18 cellular contexts compared by ENCODE assay signal in the genomic region with DNA sequence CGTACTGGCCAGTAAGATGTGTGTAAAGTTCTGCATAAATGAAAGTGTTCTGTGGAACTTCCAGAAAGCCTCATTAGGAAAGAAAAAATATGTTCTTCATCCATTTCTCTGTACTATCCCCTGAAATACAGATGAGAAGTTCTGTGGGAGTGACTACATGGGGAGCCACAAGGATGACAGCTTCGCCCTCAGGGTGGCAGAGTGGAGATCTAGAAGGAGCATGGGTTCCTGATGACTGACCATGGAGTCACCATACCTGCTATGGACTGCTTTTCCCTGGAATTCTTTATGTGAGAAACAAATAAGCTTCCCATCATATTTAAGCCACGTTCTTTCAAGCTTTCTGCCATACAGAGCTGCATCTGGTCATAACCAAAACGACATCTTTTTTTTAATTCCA.
A peak's percentile ranks its signal among the peaks of the same experiment; 100 is the strongest.
DNase-seq lines count a peak whose midpoint lies in the region; ATAC-seq, FAIRE-seq and TF ChIP-seq lines count a peak whose summit lies in the region.
"Had no signal": no experiment of that assay in that cellular context is flagged by ENCODE, and none has a peak within 500 bp of the region (broad histone marks: within the 10 kb centered on the region; RNA-seq: fewer than 3 reads in every experiment).

No MANE protein-coding gene starts in this region.

- H3K4me1 ChIP-seq in A549 (no peaks in the 10 kb centered on the region), HCT116 (ENCODE audit: control insufficient read depth in 1 of 2, insufficient read depth in 2 of 2, low read length in 2 of 2) (no peaks in the 10 kb centered on the region), endodermal cell (ENCODE audit: control insufficient read depth, insufficient read depth, low read length) (no peaks in the 10 kb centered on the region)

- RAD21 ChIA-PET in HCT116 (lab: Charles Lee; ENCODE audit: low non-redundant PET in 1 of 2, low total read pairs in 2 of 2, uncharacterized antibody in 2 of 2, unreplicated experiment in 2 of 2), result no interaction called here

- no peaks in the 10 kb centered on the region for H3K4me1 Mint-ChIP-seq in endodermal cell
- no peaks in the 10 kb centered on the region for H3K4me1 Mint-ChIP-seq in Calu3 (ENCODE audit: low read depth, unreplicated experiment)
- no peaks in the 10 kb centered on the region for H3K4me1 Mint-ChIP-seq in activated CD4-positive, alpha-beta T cell treated with anti-CD3 and anti-CD28 coated beads, Interleukin-2, amount 10 ng/mL, durations not matched to agents 7 days and 5 days

- DNase-seq in A549 (ENCODE audit: low read depth in 1 of 2, low spot score in 1 of 2), result no peak
- no peak for DNase-seq in HCT116 (ENCODE audit: low read depth, low spot score)
- peak; percentile 28 for DNase-seq in RKO (ENCODE audit: low spot score)
- peak; percentile 70 for DNase-seq in epithelial cell of esophagus (ENCODE audit: low read depth)
- no peak for DNase-seq in endodermal cell
- no peak for DNase-seq in Calu3
- no peak for DNase-seq in brain microvascular endothelial cell
- DNase-seq in activated CD4-positive, alpha-beta T cell treated with anti-CD3 and anti-CD28 coated beads, Interleukin-2, amount 10 ng/mL, durations not matched to agents 7 days and 5 days, result no peak
- DNase-seq: 8988T; ACHN; CD4-positive, alpha-beta T cell; DMS79; GDM1 had no signal

- H3K4me2 ChIP-seq in A549 (no peak overlapping the region), HCT116 (ENCODE audit: low read length) (no peak overlapping the region)
- H3K4me2 ChIP-seq: BLaER1 treated with 17β-estradiol and CSF1 and Interleukin-3, amounts not matched to agents 10 nM and 100 nM had no signal

- no peaks in the 10 kb centered on the region for H3K79me2 ChIP-seq in HCT116 (ENCODE audit: insufficient read depth, low read length)

- no peak overlapping the region for H3K4me3 ChIP-seq in A549
- H3K4me3 ChIP-seq in HCT116 (replicated peaks in 1 of 2; ENCODE audit: low read depth in 1 of 2, low read length in 2 of 2), result no peak overlapping the region
- no peak overlapping the region for H3K4me3 ChIP-seq in epithelial cell of esophagus (ENCODE audit: low read length)
- H3K4me3 ChIP-seq in endodermal cell (ENCODE audit: low read length), result no peak overlapping the region
- H3K4me3 ChIP-seq in brain microvascular endothelial cell (ENCODE audit: low read depth, low read length), result no peak overlapping the region
- H3K4me3 ChIP-seq: BLaER1 treated with 17β-estradiol and CSF1 and Interleukin-3, amounts not matched to agents 10 nM and 100 nM had no signal

- in situ Hi-C loops in brain microvascular endothelial cell (cut with HindIII; ENCODE audit: low pct_ligation_motif_present, low sequenced_read_pairs), result no loop called here

- POLR2A ChIA-PET in A549 (lab: Yijun Ruan, JAX) (no interaction called here), HCT116 (lab: Charles Lee) (no interaction called here)
- POLR2A ChIA-PET in activated CD4-positive, alpha-beta T cell treated with anti-CD3 and anti-CD28 coated beads, Interleukin-2, amount 10 ng/mL, durations not matched to agents 7 days and 5 days (lab: Charles Lee), result no interaction called here

- ATAC-seq in A549 (peak; percentile 33 to 39; a peak in 1 of 6 replicates), HCT116 (peak; percentile 63)

- CTCF ChIA-PET in A549 (lab: Yijun Ruan, JAX) (interaction anchor here (0.9 kb wide), 1 partner anchor 131 kb away, joined by 3 read pairs; no protein-coding TSS in a partner anchor), HCT116 (lab: Charles Lee) (interaction anchor here (1.3 kb wide), 1 partner anchor 12 kb away, joined by 3 read pairs; no protein-coding TSS in a partner anchor), Calu3 (lab: Charles Lee) (no interaction called here)
- CTCF ChIA-PET in activated CD4-positive, alpha-beta T cell treated with anti-CD3 and anti-CD28 coated beads, Interleukin-2, amount 10 ng/mL, durations not matched to agents 7 days and 5 days (lab: Charles Lee), result interaction anchor here (0.7 kb wide), 1 partner anchor 147 kb away, joined by 3 read pairs; no protein-coding TSS in a partner anchor

- H3K4me3 Mint-ChIP-seq in endodermal cell, result no peak overlapping the region
- H3K4me3 Mint-ChIP-seq in Calu3 (ENCODE audit: low read depth, unreplicated experiment), result no peak overlapping the region
- H3K4me3 Mint-ChIP-seq in activated CD4-positive, alpha-beta T cell treated with anti-CD3 and anti-CD28 coated beads, Interleukin-2, amount 10 ng/mL, durations not matched to agents 7 days and 5 days, result no peak overlapping the region
- H3K4me3 Mint-ChIP-seq: CD4-positive, alpha-beta T cell had no signal

- H3K36me3 ChIP-seq in HCT116 (ENCODE audit: control insufficient read depth in 1 of 2, insufficient read depth in 2 of 2, low read length in 2 of 2) (no peaks in the 10 kb centered on the region), endodermal cell (ENCODE audit: control insufficient read depth, insufficient read depth, low read length) (no peaks in the 10 kb centered on the region), brain microvascular endothelial cell (replicated peaks) (no peaks in the 10 kb centered on the region)
- H3K36me3 ChIP-seq: BLaER1 treated with 17β-estradiol and CSF1 and Interleukin-3, amounts not matched to agents 10 nM and 100 nM had no signal

- H3K27me3 Mint-ChIP-seq in endodermal cell (ENCODE audit: insufficient read depth) (no peaks in the 10 kb centered on the region), Calu3 (ENCODE audit: unreplicated experiment) (no peaks in the 10 kb centered on the region)
- H3K27me3 Mint-ChIP-seq in activated CD4-positive, alpha-beta T cell treated with anti-CD3 and anti-CD28 coated beads, Interleukin-2, amount 10 ng/mL, durations not matched to agents 7 days and 5 days, result peaks cover 23% of the 10 kb centered on the region

- intact Hi-C loops in HCT116 (cut with micrococcal nuclease), result no loop called here
- intact Hi-C loops in Calu3 (cut with micrococcal nuclease; ENCODE audit: unreplicated experiment), result no loop called here

- no TSS peak for BruUV-seq in HCT116 (replicated peaks; lab: Mats Ljungman, UMichigan)
- BruUV-seq in Calu3 (replicated peaks; lab: Mats Ljungman, UMichigan), result no TSS peak

- FAIRE-seq in A549 (lab: Jason Lieb, UNC), result no peak
- FAIRE-seq: GM12892, GM19239, H54 had no signal

- H3K9me3 ChIP-seq in A549, result no peaks in the 10 kb centered on the region
- H3K9me3 ChIP-seq in HCT116 (ENCODE audit: control insufficient read depth in 1 of 2, insufficient read depth in 1 of 2, low read depth in 1 of 2, low read length in 2 of 2), result no peaks in the 10 kb centered on the region
- H3K9me3 ChIP-seq in endodermal cell (ENCODE audit: control insufficient read depth, low read length), result no peaks in the 10 kb centered on the region
- H3K9me3 ChIP-seq: BLaER1 treated with 17β-estradiol and CSF1 and Interleukin-3, amounts not matched to agents 10 nM and 100 nM had no signal

- TF ChIP-seq POLR2A in A549 (IDR thresholded peaks at IDR 0.05; ENCODE audit: low read length) (no peak), HCT116 (IDR thresholded peaks at IDR 0.05; ENCODE audit: borderline replicate concordance, extremely low read depth, insufficient read depth, insufficient read length) (no peak)

- TF ChIP-seq RAD21 in A549 (conservative IDR thresholded peaks at IDR 0.05 in 1 of 2, IDR thresholded peaks at IDR 0.05 in 1 of 2), result no peak
- TF ChIP-seq RAD21 in HCT116 (IDR thresholded peaks at IDR 0.05; ENCODE audit: low read depth), result no peak

- H3K9ac ChIP-seq in HCT116 (ENCODE audit: low read length) (no peak overlapping the region), endodermal cell (ENCODE audit: extremely low read depth, low read length, poor library complexity, severe bottlenecking) (no peak overlapping the region)
- H3K9ac ChIP-seq: BLaER1 treated with 17β-estradiol and CSF1 and Interleukin-3, amounts not matched to agents 10 nM and 100 nM had no signal

- H3K9me2 ChIP-seq in HCT116 (ENCODE audit: insufficient read depth), result no peaks in the 10 kb centered on the region

- 54% methylated on average over 4 of the region's 4 CpGs for WGBS in A549 (ENCODE audit: missing lambda C conversion rate)
- 76 to 90% methylated on average over 2 to 4 of the region's 4 CpGs for WGBS in endodermal cell (ENCODE audit: insufficient coverage in 1 of 2, insufficient read length in 1 of 2), 2 experiments

- no peak overlapping the region for H3K27ac Mint-ChIP-seq in endodermal cell
- no peak overlapping the region for H3K27ac Mint-ChIP-seq in Calu3 (ENCODE audit: unreplicated experiment)
- no peak overlapping the region for H3K27ac Mint-ChIP-seq in activated CD4-positive, alpha-beta T cell treated with anti-CD3 and anti-CD28 coated beads, Interleukin-2, amount 10 ng/mL, durations not matched to agents 7 days and 5 days
- H3K27ac Mint-ChIP-seq: CD4-positive, alpha-beta T cell had no signal

- no peaks in the 10 kb centered on the region for H3K27me3 ChIP-seq in HCT116 (ENCODE audit: insufficient read depth, low read length)
- H3K27me3 ChIP-seq in endodermal cell (ENCODE audit: control insufficient read depth, insufficient read depth, low read length, poor library complexity, severe bottlenecking), result no peaks in the 10 kb centered on the region
- no peaks in the 10 kb centered on the region for H3K27me3 ChIP-seq in brain microvascular endothelial cell (replicated peaks)
- H3K27me3 ChIP-seq: BLaER1 treated with 17β-estradiol and CSF1 and Interleukin-3, amounts not matched to agents 10 nM and 100 nM had no signal

- H3K27ac ChIP-seq in A549, result no peak overlapping the region
- H3K27ac ChIP-seq in HCT116 (ENCODE audit: low read depth, low read length), result no peak overlapping the region
- no peak overlapping the region for H3K27ac ChIP-seq in endodermal cell (ENCODE audit: low read depth, low read length)
- no peak overlapping the region for H3K27ac ChIP-seq in brain microvascular endothelial cell
- H3K27ac ChIP-seq: BLaER1 treated with 17β-estradiol and CSF1 and Interleukin-3, amounts not matched to agents 10 nM and 100 nM; HL-60 had no signal

- TF ChIP-seq EP300 in A549 (IDR thresholded peaks at IDR 0.05), result no peak

- no peaks in the 10 kb centered on the region for H3K36me3 Mint-ChIP-seq in endodermal cell (ENCODE audit: low read depth)
- no peaks in the 10 kb centered on the region for H3K36me3 Mint-ChIP-seq in Calu3 (ENCODE audit: insufficient read depth, unreplicated experiment)
- no peaks in the 10 kb centered on the region for H3K36me3 Mint-ChIP-seq in activated CD4-positive, alpha-beta T cell treated with anti-CD3 and anti-CD28 coated beads, Interleukin-2, amount 10 ng/mL, durations not matched to agents 7 days and 5 days (ENCODE audit: low read depth)

- H3K9me3 Mint-ChIP-seq in endodermal cell (no peaks in the 10 kb centered on the region), Calu3 (ENCODE audit: low read depth, unreplicated experiment) (no peaks in the 10 kb centered on the region)
- H3K9me3 Mint-ChIP-seq in activated CD4-positive, alpha-beta T cell treated with anti-CD3 and anti-CD28 coated beads, Interleukin-2, amount 10 ng/mL, durations not matched to agents 7 days and 5 days, result no peaks in the 10 kb centered on the region
- H3K9me3 Mint-ChIP-seq: CD4-positive, alpha-beta T cell had no signal

- H2AFZ ChIP-seq in HCT116 (ENCODE audit: low read depth, low read length, poor library complexity, severe bottlenecking), result no peak overlapping the region

- no peaks in the 10 kb centered on the region for H4K20me1 ChIP-seq in HCT116 (ENCODE audit: insufficient read depth)
- H4K20me1 ChIP-seq: BLaER1 treated with 17β-estradiol and CSF1 and Interleukin-3, amounts not matched to agents 10 nM and 100 nM had no signal

- TF ChIP-seq CTCF in A549 (IDR thresholded peaks at IDR 0.05), result no peak
- TF ChIP-seq CTCF in HCT116 (IDR thresholded peaks at IDR 0.05 in 2 of 3, conservative IDR thresholded peaks at IDR 0.05 in 1 of 3; ENCODE audit: borderline replicate concordance in 1 of 3, insufficient read depth in 1 of 3, low read depth in 2 of 3, low read length in 2 of 3), result no peak
- TF ChIP-seq CTCF in epithelial cell of esophagus (IDR thresholded peaks at IDR 0.05; ENCODE audit: insufficient read depth, low read depth, low read length, missing control alignments), result no peak
- no peak for TF ChIP-seq CTCF in endodermal cell (conservative IDR thresholded peaks at IDR 0.05)
- TF ChIP-seq CTCF in Calu3 (IDR thresholded peaks at IDR 0.05; ENCODE audit: unreplicated experiment), result no peak
- TF ChIP-seq CTCF in brain microvascular endothelial cell (IDR thresholded peaks at IDR 0.05; ENCODE audit: low read depth, low read length, missing control alignments), result no peak

Comparison
In these comparisons a context has a peak if more than half of its experiments do, and no peak if none do; other contexts are left out.
1. DNase-seq: peak in RKO (single experiment) and epithelial cell of esophagus (single experiment); none in A549 (0 of 2), HCT116 (single experiment), endodermal cell (single experiment), Calu3 (single experiment), brain microvascular endothelial cell (single experiment) and activated CD4-positive, alpha-beta T cell treated with anti-CD3 and anti-CD28 coated beads, Interleukin-2, amount 10 ng/mL, durations not matched to agents 7 days and 5 days (single experiment).